In the genomic region with DNA sequence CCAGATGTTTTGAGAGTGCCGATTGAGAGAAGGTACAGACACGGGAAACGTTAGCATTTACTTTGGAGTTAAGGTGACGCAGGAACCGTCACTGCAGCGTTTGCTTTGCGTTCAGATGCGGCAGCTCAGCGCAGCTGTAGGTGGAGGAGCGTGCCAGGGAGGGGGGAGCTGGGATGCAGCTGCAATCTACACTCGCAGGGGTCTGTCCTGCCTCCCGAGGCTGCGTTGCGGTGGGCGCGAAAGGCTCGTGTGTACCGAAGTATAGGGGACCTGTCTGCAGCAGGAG, we compare ENCODE assay signal across 8 cellular contexts. TPM values are rescaled to one million over a fixed set of nuclear protein-coding genes. Genes with fewer than 3 reads are reported as not detected.
A peak's percentile ranks its signal among the peaks of the same experiment; 100 is the strongest.
DNase-seq lines count a peak whose midpoint lies in the region; ATAC-seq lines count a peak whose summit lies in the region.

No MANE protein-coding gene starts in this region.

- H3K4me3 ChIP-seq in rectal smooth muscle tissue (ENCODE audit: low read length): peak overlapping the region; percentile 86

- no peaks in the 10 kb centered on the region for H3K9me3 Mint-ChIP-seq in activated naive CD4-positive, alpha-beta T cell treated with anti-CD3 and anti-CD28 coated beads, Interleukin-2, amount 50 U/mL, for 24 hours

- intact Hi-C loops in left cardiac atrium (cut with DNase I): loop anchor here in 1 of 2 donors (2.0 kb wide), 1 partner anchor 36 kb away; no protein-coding TSS in a partner anchor

- no peaks in the 10 kb centered on the region for H3K27me3 ChIP-seq in rectal smooth muscle tissue (ENCODE audit: control insufficient read depth, insufficient read depth, low read length)

- H3K4me3 Mint-ChIP-seq in activated naive CD4-positive, alpha-beta T cell treated with anti-CD3 and anti-CD28 coated beads, Interleukin-2, amount 50 U/mL, for 24 hours: peak overlapping the region; percentile 99

- H3K27ac Mint-ChIP-seq in activated naive CD4-positive, alpha-beta T cell treated with anti-CD3 and anti-CD28 coated beads, Interleukin-2, amount 50 U/mL, for 24 hours: peak overlapping the region; percentile 98

- H3K36me3 Mint-ChIP-seq in activated naive CD4-positive, alpha-beta T cell treated with anti-CD3 and anti-CD28 coated beads, Interleukin-2, amount 50 U/mL, for 24 hours: peaks cover 3% of the 10 kb centered on the region

- H3K27me3 Mint-ChIP-seq in activated naive CD4-positive, alpha-beta T cell treated with anti-CD3 and anti-CD28 coated beads, Interleukin-2, amount 50 U/mL, for 24 hours: no peaks in the 10 kb centered on the region

- peak overlapping the region; percentile 97 for H3K27ac ChIP-seq in rectal smooth muscle tissue (ENCODE audit: low read depth, low read length)

- peaks cover 47% of the 10 kb centered on the region for H3K4me1 Mint-ChIP-seq in activated naive CD4-positive, alpha-beta T cell treated with anti-CD3 and anti-CD28 coated beads, Interleukin-2, amount 50 U/mL, for 24 hours

- peaks cover 7% of the 10 kb centered on the region for H3K4me1 ChIP-seq in rectal smooth muscle tissue (ENCODE audit: control insufficient read depth, insufficient read depth, low read length)

- DNase-seq in AML-193 (lab: John Stamatoyannopoulos, UW): peak; percentile 66 to 67
- DNase-seq in NCI-H748 (lab: John Stamatoyannopoulos, UW; ENCODE audit: unreplicated experiment): peak; percentile 84
- DNase-seq in left cardiac atrium: no peak
- no peak for DNase-seq in OCI-M2 (lab: John Stamatoyannopoulos, UW; ENCODE audit: unreplicated experiment)

- H3K36me3 ChIP-seq in rectal smooth muscle tissue (ENCODE audit: control insufficient read depth, insufficient read depth, low read length): no peaks in the 10 kb centered on the region

- H3K9ac ChIP-seq in rectal smooth muscle tissue (ENCODE audit: low read length): peak overlapping the region; percentile 42

- ATAC-seq in GM18861 (IDR thresholded peaks at IDR 0.05; ENCODE audit: unreplicated experiment): peak; percentile 18
- ATAC-seq in HG03066 (IDR thresholded peaks at IDR 0.05; ENCODE audit: low read depth, unreplicated experiment): peak; percentile 37
- ATAC-seq in left cardiac atrium: peak; percentile 23 to 40

RNA-seq across cellular contexts. Expression of gene FYTTD1, which starts 0.4 kb away (rescaled TPM):
- total RNA-seq in left cardiac atrium: 10 to 100 TPM; 51.5 to 74.9 TPM

RNA-seq across cellular contexts. Expression of gene RUBCN, which starts 12.6 kb away (rescaled TPM):
- 10 to 100 TPM; 14.0 to 22.7 TPM for total RNA-seq in left cardiac atrium

RNA-seq across cellular contexts. Expression of gene LRCH3, which starts 41.8 kb away (rescaled TPM):
- 10 to 100 TPM; 21.3 to 35.3 TPM for total RNA-seq in left cardiac atrium

Comparison
In these comparisons a context has a peak if more than half of its experiments do, and no peak if none do; other contexts are left out.
1. DNase-seq: peak in AML-193 (2 of 2) and NCI-H748 (single experiment); none in left cardiac atrium (single experiment) and OCI-M2 (single experiment).
2. Peak in every context shown above with its lines, with median percentiles within 50 percentile points of each other: ATAC-seq.